5 cellular contexts compared by ENCODE assay signal in the genomic region with DNA sequence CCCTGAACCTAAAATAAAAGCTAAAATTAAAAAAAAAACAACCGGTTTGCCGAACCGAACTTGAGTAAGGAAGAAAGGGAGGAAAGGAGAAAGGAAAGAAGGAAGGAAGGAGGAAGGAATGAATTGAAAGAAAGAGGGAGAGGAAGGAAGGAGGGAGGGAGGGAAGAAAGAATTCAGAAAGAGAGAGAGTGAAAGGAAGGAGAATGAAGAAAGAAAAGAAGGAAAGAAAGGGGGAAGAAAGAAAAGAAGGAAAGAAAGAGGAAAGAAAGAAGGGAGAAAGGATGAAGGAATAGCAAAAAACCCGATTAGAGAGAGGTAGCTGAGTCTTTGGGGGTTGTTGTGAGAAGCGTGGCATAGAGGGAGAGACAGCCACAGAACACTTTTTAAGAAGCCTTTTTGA.
"Had no signal": no experiment of that assay in that cellular context is flagged by ENCODE, and none has a peak within 500 bp of the region (broad histone marks: within the 10 kb centered on the region; RNA-seq: fewer than 3 reads in every experiment).

No MANE protein-coding gene starts in this region.

- H3K27ac ChIP-seq: GM23248 had no signal

- H3K4me3 ChIP-seq: GM23248, HAP-1 had no signal

- H3K9me3 ChIP-seq: HAP-1 had no signal

- H3K9ac ChIP-seq: GM23248 had no signal

- H3K36me3 ChIP-seq: HAP-1 had no signal

- DNase-seq: GM23248, GOT3, H7, IMR-90 had no signal

- H3K4me1 ChIP-seq: HAP-1 had no signal

- H2AFZ ChIP-seq: GM23248 had no signal
